ENCODE assay signal across 13 cellular contexts in the genomic region with DNA sequence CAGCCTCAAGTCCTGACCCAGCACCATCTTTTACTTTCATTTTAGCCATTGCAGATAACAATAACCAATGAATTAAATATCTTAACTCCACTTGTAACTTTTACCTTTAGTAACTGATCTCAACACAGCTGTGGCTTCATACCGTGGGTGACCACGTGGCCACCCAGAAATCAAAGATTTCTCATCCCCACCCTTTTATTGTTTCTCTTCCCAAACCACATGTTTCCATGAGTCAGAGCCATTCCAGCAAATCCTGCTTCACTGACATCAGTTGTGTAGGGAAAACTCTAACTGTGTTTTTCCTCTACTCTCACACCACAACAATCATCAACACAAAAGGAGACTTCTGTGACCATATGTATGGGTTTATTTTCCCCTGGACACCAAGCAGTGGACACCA. TPM values are rescaled to one million over a fixed set of nuclear protein-coding genes. Genes with fewer than 3 reads are reported as not detected.
DNase-seq lines count a peak whose midpoint lies in the region; ATAC-seq and TF ChIP-seq lines count a peak whose summit lies in the region.
"Had no signal": no experiment of that assay in that cellular context is flagged by ENCODE, and none has a peak within 500 bp of the region (broad histone marks: within the 10 kb centered on the region; RNA-seq: fewer than 3 reads in every experiment).

No MANE protein-coding gene starts in this region.

- H3K4me3 ChIP-seq in gastroesophageal sphincter, result no peak overlapping the region
- H3K4me3 ChIP-seq: A549 had no signal

- H3K4me1 Mint-ChIP-seq in activated T-cell treated with anti-CD3 and anti-CD28 coated beads, Interleukin-2, amount 50 U/mL, for 72 hours (ENCODE audit: low read depth), result peaks cover 20% of the 10 kb centered on the region
- H3K4me1 Mint-ChIP-seq in activated T-cell treated with anti-CD3 and anti-CD28 coated beads, Interleukin-2, amount 50 U/mL, for 4 hours (ENCODE audit: low read depth), result peaks cover 7% of the 10 kb centered on the region
- H3K4me1 Mint-ChIP-seq in activated naive CD8-positive, alpha-beta T cell treated with anti-CD3 and anti-CD28 coated beads, Interleukin-2, amount 50 U/mL, for 24 hours, result peaks cover 14% of the 10 kb centered on the region
- H3K4me1 Mint-ChIP-seq: IgD-negative memory B cell, naive B cell had no signal

- H3K36me3 ChIP-seq in gastroesophageal sphincter, result no peaks in the 10 kb centered on the region

- no peaks in the 10 kb centered on the region for H3K27me3 ChIP-seq in gastroesophageal sphincter

- no peak overlapping the region for H3K27ac ChIP-seq in gastroesophageal sphincter

- H3K27ac Mint-ChIP-seq in activated T-cell treated with anti-CD3 and anti-CD28 coated beads, Interleukin-2, amount 50 U/mL, for 72 hours, result peak overlapping the region; percentile 39
- no peak overlapping the region for H3K27ac Mint-ChIP-seq in activated naive CD8-positive, alpha-beta T cell treated with anti-CD3 and anti-CD28 coated beads, Interleukin-2, amount 50 U/mL, for 24 hours
- H3K27ac Mint-ChIP-seq: IgD-negative memory B cell, naive B cell had no signal

- WGBS in gastroesophageal sphincter (ENCODE audit: low coverage in 1 of 2), 2 donors, result 44 to 83% methylated on average over 2 of the region's 2 CpGs

- no peak for TF ChIP-seq POLR2A in gastroesophageal sphincter (IDR thresholded peaks at IDR 0.05)

- peaks cover 7% of the 10 kb centered on the region for H3K27me3 Mint-ChIP-seq in activated T-cell treated with anti-CD3 and anti-CD28 coated beads, Interleukin-2, amount 50 U/mL, for 72 hours (ENCODE audit: low read depth)
- no peaks in the 10 kb centered on the region for H3K27me3 Mint-ChIP-seq in activated T-cell treated with anti-CD3 and anti-CD28 coated beads, Interleukin-2, amount 50 U/mL, for 4 hours (ENCODE audit: low read depth)
- peaks cover 4% of the 10 kb centered on the region for H3K27me3 Mint-ChIP-seq in activated naive CD8-positive, alpha-beta T cell treated with anti-CD3 and anti-CD28 coated beads, Interleukin-2, amount 50 U/mL, for 24 hours
- H3K27me3 Mint-ChIP-seq: naive B cell had no signal

- peaks cover 0 to 2% of the 10 kb centered on the region in 2 donors for H3K9me3 Mint-ChIP-seq in activated T-cell treated with anti-CD3 and anti-CD28 coated beads, Interleukin-2, amount 50 U/mL, for 72 hours
- no peaks in the 10 kb centered on the region for H3K9me3 Mint-ChIP-seq in activated T-cell treated with anti-CD3 and anti-CD28 coated beads, Interleukin-2, amount 50 U/mL, for 4 hours
- no peaks in the 10 kb centered on the region for H3K9me3 Mint-ChIP-seq in activated naive CD8-positive, alpha-beta T cell treated with anti-CD3 and anti-CD28 coated beads, Interleukin-2, amount 50 U/mL, for 24 hours
- H3K9me3 Mint-ChIP-seq: IgD-negative memory B cell had no signal

- TF ChIP-seq CTCF in gastroesophageal sphincter (IDR thresholded peaks at IDR 0.05), result no peak

- TF ChIP-seq EP300 in gastroesophageal sphincter (IDR thresholded peaks at IDR 0.05), result no peak

- no peak for ATAC-seq in activated T-cell treated with anti-CD3 and anti-CD28 coated beads, Interleukin-2, amount 50 U/mL, for 72 hours (replicated peaks in 1 of 2)
- ATAC-seq in activated T-cell treated with anti-CD3 and anti-CD28 coated beads, Interleukin-2, amount 50 U/mL, for 4 hours, result no peak
- peak; percentile 13 for ATAC-seq in activated naive CD8-positive, alpha-beta T cell treated with anti-CD3 and anti-CD28 coated beads, Interleukin-2, amount 50 U/mL, for 24 hours
- ATAC-seq in gastroesophageal sphincter, result peak; percentile 34
- ATAC-seq in GM18511 (IDR thresholded peaks at IDR 0.05; ENCODE audit: unreplicated experiment), result no peak
- ATAC-seq: A549, Panc1 had no signal

- peaks cover 0 to 1% (median 0%) of the 10 kb centered on the region in 3 donors for H3K4me1 ChIP-seq in gastroesophageal sphincter

- no peak overlapping the region for H3K4me3 Mint-ChIP-seq in activated T-cell treated with anti-CD3 and anti-CD28 coated beads, Interleukin-2, amount 50 U/mL, for 72 hours
- H3K4me3 Mint-ChIP-seq in activated T-cell treated with anti-CD3 and anti-CD28 coated beads, Interleukin-2, amount 50 U/mL, for 4 hours, result no peak overlapping the region
- H3K4me3 Mint-ChIP-seq in activated naive CD8-positive, alpha-beta T cell treated with anti-CD3 and anti-CD28 coated beads, Interleukin-2, amount 50 U/mL, for 24 hours, result no peak overlapping the region
- H3K4me3 Mint-ChIP-seq: IgD-negative memory B cell, naive B cell had no signal

- H3K9me3 ChIP-seq in gastroesophageal sphincter, result no peaks in the 10 kb centered on the region
- H3K9me3 ChIP-seq: A549 had no signal

- no peak for DNase-seq in activated T-cell treated with anti-CD3 and anti-CD28 coated beads, Interleukin-2, amount 50 U/mL, for 72 hours
- DNase-seq in activated T-cell treated with anti-CD3 and anti-CD28 coated beads, Interleukin-2, amount 50 U/mL, for 4 hours, result no peak
- DNase-seq in activated naive CD8-positive, alpha-beta T cell treated with anti-CD3 and anti-CD28 coated beads, Interleukin-2, amount 50 U/mL, for 24 hours, result no peak
- DNase-seq in effector CD8-positive, alpha-beta T cell (lab: John Stamatoyannopoulos, UW), result no peak
- DNase-seq in amygdala (lab: John Stamatoyannopoulos, UW) (no peak), nucleus accumbens (lab: John Stamatoyannopoulos, UW) (no peak)
- DNase-seq: naive B cell, NCI-H2171 had no signal

- peaks cover 0 to 4% of the 10 kb centered on the region in 2 donors for H3K36me3 Mint-ChIP-seq in activated T-cell treated with anti-CD3 and anti-CD28 coated beads, Interleukin-2, amount 50 U/mL, for 72 hours (ENCODE audit: insufficient read depth in 2 of 2)
- no peaks in the 10 kb centered on the region for H3K36me3 Mint-ChIP-seq in activated T-cell treated with anti-CD3 and anti-CD28 coated beads, Interleukin-2, amount 50 U/mL, for 4 hours (ENCODE audit: insufficient read depth)
- H3K36me3 Mint-ChIP-seq in activated naive CD8-positive, alpha-beta T cell treated with anti-CD3 and anti-CD28 coated beads, Interleukin-2, amount 50 U/mL, for 24 hours (ENCODE audit: low read depth), result no peaks in the 10 kb centered on the region
- H3K36me3 Mint-ChIP-seq: IgD-negative memory B cell, naive B cell had no signal

RNA-seq across cellular contexts. Expression of gene BRDT, which starts 25.1 kb away (rescaled TPM):
- total RNA-seq in activated T-cell treated with anti-CD3 and anti-CD28 coated beads, Interleukin-2, amount 50 U/mL, for 72 hours, result not detected
- not detected for total RNA-seq in activated T-cell treated with anti-CD3 and anti-CD28 coated beads, Interleukin-2, amount 50 U/mL, for 4 hours
- not detected for total RNA-seq in gastroesophageal sphincter

RNA-seq across cellular contexts. Expression of gene TGFBR3, which starts 38.2 kb away (rescaled TPM):
- total RNA-seq in activated T-cell treated with anti-CD3 and anti-CD28 coated beads, Interleukin-2, amount 50 U/mL, for 72 hours, result 1 to 10 TPM; 8.1 to 9.7 TPM
- total RNA-seq in activated T-cell treated with anti-CD3 and anti-CD28 coated beads, Interleukin-2, amount 50 U/mL, for 4 hours, result 10 to 100 TPM; 18.9 to 34.1 (median 20.0) TPM
- 100 to 1,000 TPM; 176 to 315 (median 248) TPM for total RNA-seq in gastroesophageal sphincter

Comparison
In these comparisons a context has a peak if more than half of its experiments do, and no peak if none do; other contexts are left out.
1. ATAC-seq: peak in activated naive CD8-positive, alpha-beta T cell treated with anti-CD3 and anti-CD28 coated beads, Interleukin-2, amount 50 U/mL, for 24 hours (single experiment) and gastroesophageal sphincter (single experiment); none in activated T-cell treated with anti-CD3 and anti-CD28 coated beads, Interleukin-2, amount 50 U/mL, for 72 hours (0 of 2), activated T-cell treated with anti-CD3 and anti-CD28 coated beads, Interleukin-2, amount 50 U/mL, for 4 hours (0 of 2) and GM18511 (single experiment).
2. RNA of gene TGFBR3, which starts 38.2 kb away (total RNA-seq): 176 to 315 TPM in gastroesophageal sphincter; 18.9 to 34.1 TPM in activated T-cell treated with anti-CD3 and anti-CD28 coated beads, Interleukin-2, amount 50 U/mL, for 4 hours and 8.1 to 9.7 TPM in activated T-cell treated with anti-CD3 and anti-CD28 coated beads, Interleukin-2, amount 50 U/mL, for 72 hours; every median in the first group is over 4 times any median in the second.